ENCODE assay signal across 15 cellular contexts in the genomic region with DNA sequence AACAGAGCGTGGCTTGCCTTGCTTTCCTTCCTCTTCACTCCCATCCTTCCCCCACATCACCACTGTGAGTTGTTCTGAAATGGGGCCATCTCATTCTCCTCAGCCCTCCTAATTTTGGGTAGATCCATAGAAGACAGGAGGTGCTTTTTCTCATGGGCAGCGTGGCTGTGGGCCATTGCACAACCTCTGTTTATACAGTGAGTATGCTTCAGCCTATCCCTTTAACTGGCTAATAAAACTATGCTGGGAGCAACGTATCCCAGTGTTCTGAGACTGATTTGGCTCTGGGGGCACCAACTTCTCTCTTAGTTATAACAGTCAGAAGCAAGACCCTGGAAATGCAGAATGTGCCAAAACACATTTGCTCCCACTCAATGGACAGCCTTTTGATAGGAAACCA.
A peak's percentile ranks its signal among the peaks of the same experiment; 100 is the strongest.
DNase-seq lines count a peak whose midpoint lies in the region; ATAC-seq and TF ChIP-seq lines count a peak whose summit lies in the region.
"Had no signal": no experiment of that assay in that cellular context is flagged by ENCODE, and none has a peak within 500 bp of the region (broad histone marks: within the 10 kb centered on the region; RNA-seq: fewer than 3 reads in every experiment).

No MANE protein-coding gene starts in this region.

- POLR2A ChIA-PET in GM10248 (lab: Yijun Ruan, JAX), result no interaction called here

- no peak for TF ChIP-seq CTCF in left ventricle myocardium inferior (IDR thresholded peaks at IDR 0.05; ENCODE audit: borderline replicate concordance)
- TF ChIP-seq CTCF in GM10248 (IDR thresholded peaks at IDR 0.05; ENCODE audit: control extremely low read depth, extremely low read depth, low read depth, missing control alignments), result no peak

- ATAC-seq in left cardiac atrium, result peak; percentile 48 to 77
- no peak for ATAC-seq in HG02678 (IDR thresholded peaks at IDR 0.05; ENCODE audit: unreplicated experiment)
- no peak for ATAC-seq in HG02588 (IDR thresholded peaks at IDR 0.05; ENCODE audit: unreplicated experiment)
- no peak for ATAC-seq in HG03139 (IDR thresholded peaks at IDR 0.05; ENCODE audit: unreplicated experiment)

- H3K27ac Mint-ChIP-seq in activated T-helper 1 cell treated with anti-CD3 and anti-CD28 coated beads, Interleukin-12 subunit alpha, Interleukin-12 subunit beta, Interleukin-2, Interleukin-4 antibody, amounts not matched to agents 30 ng/mL and 10 ng/mL and 1 ng/mL, durations not matched to agents 14 hours and 24 hours and 36 hours, result peak overlapping the region; percentile 99

- H3K4me1 ChIP-seq in left ventricle myocardium inferior, result peaks cover 58% of the 10 kb centered on the region
- H3K4me1 ChIP-seq: SJSA1 had no signal

- no peaks in the 10 kb centered on the region for H3K27me3 Mint-ChIP-seq in activated T-helper 1 cell treated with anti-CD3 and anti-CD28 coated beads, Interleukin-12 subunit alpha, Interleukin-12 subunit beta, Interleukin-2, Interleukin-4 antibody, amounts not matched to agents 30 ng/mL and 10 ng/mL and 1 ng/mL, durations not matched to agents 14 hours and 24 hours and 36 hours (ENCODE audit: insufficient read depth)

- no peaks in the 10 kb centered on the region for H3K9me3 Mint-ChIP-seq in activated T-helper 1 cell treated with anti-CD3 and anti-CD28 coated beads, Interleukin-12 subunit alpha, Interleukin-12 subunit beta, Interleukin-2, Interleukin-4 antibody, amounts not matched to agents 30 ng/mL and 10 ng/mL and 1 ng/mL, durations not matched to agents 14 hours and 24 hours and 36 hours

- no peak overlapping the region for H3K4me3 ChIP-seq in left ventricle myocardium inferior
- H3K4me3 ChIP-seq: coronary artery, SJSA1 had no signal

- H3K36me3 Mint-ChIP-seq in activated T-helper 1 cell treated with anti-CD3 and anti-CD28 coated beads, Interleukin-12 subunit alpha, Interleukin-12 subunit beta, Interleukin-2, Interleukin-4 antibody, amounts not matched to agents 30 ng/mL and 10 ng/mL and 1 ng/mL, durations not matched to agents 14 hours and 24 hours and 36 hours (ENCODE audit: low read depth), result peaks cover 25% of the 10 kb centered on the region

- CTCF ChIA-PET in GM10248 (lab: Yijun Ruan, JAX), result interaction anchor here (0.8 to 7.4 kb wide), 6 partner anchors 10 to 217 kb away, joined by 3 to 73 read pairs (median 4); no protein-coding TSS in a partner anchor

- no peaks in the 10 kb centered on the region for H3K9me3 ChIP-seq in left ventricle myocardium inferior (replicated peaks)
- H3K9me3 ChIP-seq: SJSA1 had no signal

- no peak for DNase-seq in left cardiac atrium
- DNase-seq in left ventricle myocardium inferior, result no peak
- DNase-seq in activated T-helper 1 cell treated with anti-CD3 and anti-CD28 coated beads, Interleukin-12 subunit alpha, Interleukin-12 subunit beta, Interleukin-2, Interleukin-4 antibody, amounts not matched to agents 30 ng/mL and 10 ng/mL and 1 ng/mL, durations not matched to agents 14 hours and 24 hours and 36 hours (ENCODE audit: low spot score), result no peak
- peak; percentile 77 for DNase-seq in iris pigment epithelial cell (ENCODE audit: low read depth)
- DNase-seq in GM10248 (ENCODE audit: extremely low spot score), result no peak
- DNase-seq: glutamatergic neuron; Kasumi-1; midbrain; stimulated activated naive CD4-positive, alpha-beta T cell treated with Interleukin-2 at 50 U/mL for 16 hours had no signal

- H3K27ac ChIP-seq in left ventricle myocardium inferior (replicated peaks), result no peak overlapping the region
- H3K27ac ChIP-seq: C4-2B, coronary artery, SJSA1 had no signal

- H3K4me1 Mint-ChIP-seq in activated T-helper 1 cell treated with anti-CD3 and anti-CD28 coated beads, Interleukin-12 subunit alpha, Interleukin-12 subunit beta, Interleukin-2, Interleukin-4 antibody, amounts not matched to agents 30 ng/mL and 10 ng/mL and 1 ng/mL, durations not matched to agents 14 hours and 24 hours and 36 hours (ENCODE audit: low read depth), result peaks cover 80% of the 10 kb centered on the region

- H3K36me3 ChIP-seq in left ventricle myocardium inferior, result no peaks in the 10 kb centered on the region
- H3K36me3 ChIP-seq: SJSA1 had no signal

- H3K27me3 ChIP-seq in left ventricle myocardium inferior (ENCODE audit: low read depth), result no peaks in the 10 kb centered on the region

- intact Hi-C loops in left cardiac atrium (cut with DNase I), result loop anchor here in 1 of 2 donors (10.0 kb wide), 1 partner anchor 61 kb away; no protein-coding TSS in a partner anchor
- intact Hi-C loops in left ventricle myocardium inferior (cut with micrococcal nuclease), result no loop called here
- intact Hi-C loops in activated T-helper 1 cell treated with anti-CD3 and anti-CD28 coated beads, Interleukin-12 subunit alpha, Interleukin-12 subunit beta, Interleukin-2, Interleukin-4 antibody, amounts not matched to agents 30 ng/mL and 10 ng/mL and 1 ng/mL, durations not matched to agents 14 hours and 24 hours and 36 hours (cut with micrococcal nuclease), result loop anchor here (1.0 kb wide), 3 partner anchors 8 to 56 kb away; no protein-coding TSS in a partner anchor

- peak overlapping the region; percentile 28 for H3K4me3 Mint-ChIP-seq in activated T-helper 1 cell treated with anti-CD3 and anti-CD28 coated beads, Interleukin-12 subunit alpha, Interleukin-12 subunit beta, Interleukin-2, Interleukin-4 antibody, amounts not matched to agents 30 ng/mL and 10 ng/mL and 1 ng/mL, durations not matched to agents 14 hours and 24 hours and 36 hours

Comparison
In these comparisons a context has a peak if more than half of its experiments do, and no peak if none do; other contexts are left out.
1. ATAC-seq: peak in left cardiac atrium (2 of 2); none in HG02678 (single experiment), HG02588 (single experiment) and HG03139 (single experiment).